1 cellular context compared by ENCODE assay signal in genomic region chr6:34227656-34228421, GRCh38.
TF ChIP-seq lines count a peak whose summit lies in the region.

No MANE protein-coding gene starts in this region.

TF ChIP-seq in H1, 55 proteins besides CTCF, POLR2A, EP300 and RAD21:
- TF ChIP-seq MAFK (IDR thresholded peaks at IDR 0.05; ENCODE audit: low read depth, low read length) (no peak), CHD1 (IDR thresholded peaks at IDR 0.05; ENCODE audit: low read depth, low read length) (no peak), TBP (IDR thresholded peaks at IDR 0.05; ENCODE audit: low read depth, low read length) (no peak), TEAD4 (IDR thresholded peaks at IDR 0.05; ENCODE audit: low read depth, low read length) (no peak), CHD7 (IDR thresholded peaks at IDR 0.05; ENCODE audit: insufficient replicate concordance, low read length) (no peak), NRF1 (IDR thresholded peaks at IDR 0.05; ENCODE audit: low read depth, low read length) (no peak), ATF2 (IDR thresholded peaks at IDR 0.05; ENCODE audit: low read length) (no peak), JUND (IDR thresholded peaks at IDR 0.05; ENCODE audit: low read length) (no peak), FOSL1 (IDR thresholded peaks at IDR 0.05; ENCODE audit: insufficient read depth, low read depth, low read length) (no peak), YY1 (IDR thresholded peaks at IDR 0.05; ENCODE audit: low read depth, low read length) (no peak), ZNF274 (IDR thresholded peaks at IDR 0.05; ENCODE audit: borderline replicate concordance, extremely low read depth, low read length) (no peak), RBBP5 (IDR thresholded peaks at IDR 0.05; ENCODE audit: borderline replicate concordance, low read depth, low read length) (no peak), SIN3A (conservative IDR thresholded peaks at IDR 0.05 in 1 of 2, IDR thresholded peaks at IDR 0.05 in 1 of 2; ENCODE audit: low read depth in 1 of 2, low read length in 2 of 2) (no peak), RXRA (IDR thresholded peaks at IDR 0.05; ENCODE audit: insufficient read depth, low read depth, low read length) (no peak), CHD2 (IDR thresholded peaks at IDR 0.05; ENCODE audit: low read length) (no peak), PHF8 (conservative IDR thresholded peaks at IDR 0.05; ENCODE audit: low read depth, low read length) (no peak), RFX5 (IDR thresholded peaks at IDR 0.05; ENCODE audit: borderline replicate concordance, low read depth, low read length) (no peak), E2F6 (IDR thresholded peaks at IDR 0.05) (no peak)
